Comparison of ENCODE assay signal across 21 cellular contexts in the genomic region with DNA sequence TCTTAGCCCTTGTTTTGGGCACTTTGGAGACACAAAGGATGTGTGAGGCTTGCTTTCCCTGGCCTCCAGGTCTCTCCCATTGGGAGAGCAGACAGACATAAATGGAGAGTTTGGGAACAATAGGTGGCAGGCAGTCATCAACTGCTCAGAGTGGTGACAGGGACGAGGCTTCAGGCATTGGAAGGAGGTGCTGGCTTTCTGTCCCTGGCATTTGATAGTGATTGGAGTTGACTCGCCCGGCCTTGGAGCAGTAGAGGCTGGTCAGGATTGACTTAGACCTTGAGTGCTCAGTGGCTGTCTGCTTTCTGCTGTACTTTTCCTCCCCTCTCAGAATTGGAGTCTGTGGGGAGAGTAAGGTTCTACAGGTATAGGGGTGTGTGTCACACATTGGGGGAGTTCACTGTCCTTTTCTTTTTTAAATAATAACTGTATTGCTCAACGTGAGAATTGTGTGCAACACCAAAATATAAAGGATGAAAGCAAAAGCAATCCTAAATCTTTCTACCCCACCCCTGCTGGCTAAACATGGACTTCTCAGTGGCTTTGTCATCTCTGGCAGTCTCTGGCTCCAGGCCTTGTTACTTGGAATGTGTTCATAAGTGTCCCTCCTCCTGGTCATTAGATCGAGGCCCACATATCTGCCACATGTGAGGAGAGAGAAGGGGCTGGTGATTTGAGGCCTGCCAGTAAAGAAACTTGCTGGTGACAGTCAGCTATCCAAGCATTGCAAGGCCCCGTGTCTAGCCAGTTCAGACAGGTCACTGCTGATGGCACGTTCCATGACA. TPM values are rescaled to one million over a fixed set of nuclear protein-coding genes. Genes with fewer than 3 reads are reported as not detected.
DNase-seq lines count a peak whose midpoint lies in the region; ATAC-seq and TF ChIP-seq lines count a peak whose summit lies in the region.
"Had no signal": no experiment of that assay in that cellular context is flagged by ENCODE, and none has a peak within 500 bp of the region (broad histone marks: within the 10 kb centered on the region; RNA-seq: fewer than 3 reads in every experiment).

No MANE protein-coding gene starts in this region.

- H3K4me1 ChIP-seq in A673 (ENCODE audit: insufficient read depth, low read length, poor library complexity, severe bottlenecking) (no peaks in the 10 kb centered on the region), heart left ventricle (peaks cover 0 to 43% (median 6%) of the 10 kb centered on the region in 12 donors)
- H3K4me1 ChIP-seq: A549, BE2C had no signal

- CTCF ChIA-PET in A673 (lab: Charles Lee): interaction anchor here (0.9 kb wide), 1 partner anchor 227 kb away, joined by 3 read pairs; no protein-coding TSS in a partner anchor

- H3K27me3 Mint-ChIP-seq in activated T-helper 17 cell treated with anti-CD3 and anti-CD28 coated beads, Interleukin-2, amount 50 U/mL, for 72 hours: no peaks in the 10 kb centered on the region

- peak overlapping the region; percentile 37 for H3K27ac Mint-ChIP-seq in activated T-helper 17 cell treated with anti-CD3 and anti-CD28 coated beads, Interleukin-2, amount 50 U/mL, for 72 hours
- H3K27ac Mint-ChIP-seq: HFFc6 had no signal

- intact Hi-C loops in A673 (cut with micrococcal nuclease; ENCODE audit: unreplicated experiment): no loop called here
- intact Hi-C loops in heart left ventricle (cut with DNase I): loop anchor here in 2 of 10 donors (5.0 to 10.0 kb wide), 2 partner anchors 44 to 59 kb away; partner anchors contain the start of gene SREBF2 (in 1 of the 2)

- WGBS in heart left ventricle, 4 donors: 55 to 63% (median 63%) methylated on average over 7 of the region's 7 CpGs

- no peak for ATAC-seq in activated T-helper 17 cell treated with anti-CD3 and anti-CD28 coated beads, Interleukin-2, amount 50 U/mL, for 72 hours (replicated peaks)
- ATAC-seq in heart left ventricle (peak; percentile 39 to 62 (median 52)), left lobe of liver (peak; percentile 6), HG02610 (IDR thresholded peaks at IDR 0.05; ENCODE audit: unreplicated experiment) (no peak), HG03457 (IDR thresholded peaks at IDR 0.05; ENCODE audit: unreplicated experiment) (no peak)
- ATAC-seq: A549 had no signal

- H3K27me3 ChIP-seq in A673 (replicated peaks; ENCODE audit: insufficient read depth, low read depth, low read length, poor library complexity) (no peaks in the 10 kb centered on the region), heart left ventricle (no peaks in the 10 kb centered on the region)
- H3K27me3 ChIP-seq: BE2C had no signal

- H3K4me3 Mint-ChIP-seq in activated T-helper 17 cell treated with anti-CD3 and anti-CD28 coated beads, Interleukin-2, amount 50 U/mL, for 72 hours: no peak overlapping the region
- H3K4me3 Mint-ChIP-seq: H9, HFFc6 had no signal

- DNase-seq in A673 (ENCODE audit: low spot score): no peak
- DNase-seq in heart left ventricle: peak in 1 of 5 donors; percentile 68
- no peak for DNase-seq in left lobe of liver (ENCODE audit: low spot score)
- no peak for DNase-seq in putamen (ENCODE audit: low spot score)
- DNase-seq: BE2C, DMS79 treated with DMSO at 0.1 percent for 48 hours, H9, HFFc6, IMR-90, NCI-H1105 treated with DMSO at 0.1 percent for 48 hours, NCI-H2029 treated with DMSO at 0.1 percent for 48 hours, NCI-H226, NCI-H510A treated with DMSO at 0.1 percent for 48 hours, NCI-H748 treated with DMSO at 0.1 percent for 48 hours, PC-9, RPMI8226 had no signal

- H3K4me3 ChIP-seq in A673 (ENCODE audit: low read depth, low read length, poor library complexity, severe bottlenecking) (no peak overlapping the region), heart left ventricle (no peak overlapping the region)
- H3K4me3 ChIP-seq: A549, PC-9 had no signal

- H3K9me3 Mint-ChIP-seq in activated T-helper 17 cell treated with anti-CD3 and anti-CD28 coated beads, Interleukin-2, amount 50 U/mL, for 72 hours: no peaks in the 10 kb centered on the region
- H3K9me3 Mint-ChIP-seq: H9, HFFc6 had no signal

- H3K9me3 ChIP-seq in A673 (ENCODE audit: low read depth, low read length, poor library complexity, severe bottlenecking): no peaks in the 10 kb centered on the region
- H3K9me3 ChIP-seq in heart left ventricle: no peaks in the 10 kb centered on the region
- H3K9me3 ChIP-seq: A549, BE2C had no signal

- no peak for TF ChIP-seq CTCF in A673 (conservative IDR thresholded peaks at IDR 0.05; ENCODE audit: low read depth, low read length)
- no peak for TF ChIP-seq CTCF in heart left ventricle (IDR thresholded peaks at IDR 0.05)

- BruUV-seq in A673 (replicated peaks; lab: Mats Ljungman, UMichigan): no TSS peak

- H3K36me3 ChIP-seq in A673 (ENCODE audit: insufficient read depth, low read length, poor library complexity, severe bottlenecking): peaks cover 90% of the 10 kb centered on the region
- peaks cover 0 to 97% (median 92%) of the 10 kb centered on the region in 9 donors for H3K36me3 ChIP-seq in heart left ventricle

- H3K27ac ChIP-seq in A673 (ENCODE audit: low read depth, low read length, poor library complexity, severe bottlenecking) (peak overlapping the region; percentile 23), heart left ventricle (peak overlapping the region in 9 of 12 donors; percentile 5 to 63 (median 52))
- H3K27ac ChIP-seq: A549, KMS-11, PC-9 had no signal

- H3K4me1 Mint-ChIP-seq in activated T-helper 17 cell treated with anti-CD3 and anti-CD28 coated beads, Interleukin-2, amount 50 U/mL, for 72 hours: peaks cover 4% of the 10 kb centered on the region
- H3K4me1 Mint-ChIP-seq: H9 had no signal

- TF ChIP-seq POLR2A in heart left ventricle (IDR thresholded peaks at IDR 0.05): no peak

- peaks cover 100% of the 10 kb centered on the region for H3K36me3 Mint-ChIP-seq in activated T-helper 17 cell treated with anti-CD3 and anti-CD28 coated beads, Interleukin-2, amount 50 U/mL, for 72 hours (ENCODE audit: low read depth)

- POLR2A ChIA-PET in A673 (lab: Charles Lee; ENCODE audit: low non-redundant PET): interaction anchor here (0.6 kb wide), 1 partner anchor 1066 kb away, joined by 7 read pairs; no protein-coding TSS in a partner anchor

RNA-seq across cellular contexts. Expression of gene SHISA8, which starts 21.1 kb away (rescaled TPM):
- total RNA-seq in A673 (2021): 1.4 and 1.8 TPM in 2 replicates
- 1 to 10 TPM in 1 of 2 donors, not detected in 1; 2.8 TPM for total RNA-seq in activated T-helper 17 cell treated with anti-CD3 and anti-CD28 coated beads, Interleukin-2, amount 50 U/mL, for 72 hours
- 1 to 10 TPM in 4 of 9 donors, under 1 TPM in 5; 0.48 to 4.4 (median 1.00) TPM for total RNA-seq in heart left ventricle
- polyA plus RNA-seq in heart left ventricle: 1 to 10 TPM in 1 of 2 donors, not detected in 1; 1.7 TPM
- not detected for total RNA-seq in left lobe of liver
- total RNA-seq: HFFc6, IMR-90 had no signal
- polyA plus RNA-seq: IMR-90 had no signal

RNA-seq across cellular contexts. Expression of gene TNFRSF13C, which starts 32.8 kb away (rescaled TPM):
- total RNA-seq in A673 (2021) (6.6 and 8.0 TPM in 2 replicates), heart left ventricle (under 1 TPM in 8 of 9 donors, not detected in 1; 0.35 to 0.61 (median 0.44) TPM), left lobe of liver (0.10 TPM)
- 1 to 10 TPM; 2.7 to 7.7 TPM for total RNA-seq in activated T-helper 17 cell treated with anti-CD3 and anti-CD28 coated beads, Interleukin-2, amount 50 U/mL, for 72 hours
- under 1 TPM; 0.07 to 0.34 TPM for polyA plus RNA-seq in heart left ventricle

RNA-seq across cellular contexts. Expression of gene CENPM, which starts 53.2 kb away (rescaled TPM):
- total RNA-seq in A673 (2021) (62.1 and 67.2 TPM in 2 replicates), heart left ventricle (1 to 10 TPM in 2 of 9 donors, under 1 TPM in 3, not detected in 4; 0.21 to 6.9 (median 0.52) TPM), left lobe of liver (not detected)
- 10 to 100 TPM; 62.3 to 90.5 TPM for total RNA-seq in activated T-helper 17 cell treated with anti-CD3 and anti-CD28 coated beads, Interleukin-2, amount 50 U/mL, for 72 hours
- polyA plus RNA-seq in heart left ventricle: under 1 TPM; 0.30 to 0.79 TPM

Comparison
In these comparisons a context has a peak if more than half of its experiments do, and no peak if none do; other contexts are left out.
1. ATAC-seq: peak in heart left ventricle (4 of 4) and left lobe of liver (single experiment); none in activated T-helper 17 cell treated with anti-CD3 and anti-CD28 coated beads, Interleukin-2, amount 50 U/mL, for 72 hours (single experiment), HG02610 (single experiment) and HG03457 (single experiment).